In genomic region chr19:17754634-17755532, GRCh38 we compare ENCODE assay signal across 7 cellular contexts. TPM values are rescaled to one million over a fixed set of nuclear protein-coding genes. Genes with fewer than 3 reads are reported as not detected.
A peak's percentile ranks its signal among the peaks of the same experiment; 100 is the strongest.
DNase-seq lines count a peak whose midpoint lies in the region; ATAC-seq and TF ChIP-seq lines count a peak whose summit lies in the region.

No MANE protein-coding gene starts in this region.

- TF ChIP-seq CTCF in neural progenitor cell (IDR thresholded peaks at IDR 0.05) (no peak), adrenal gland (IDR thresholded peaks at IDR 0.05) (no peak), GM23338 (conservative IDR thresholded peaks at IDR 0.05; ENCODE audit: low read depth in 2 of 2) (peak in 1 of 2 experiments; percentile 15; a peak in 2 of 4 replicates)

- H3K36me3 Mint-ChIP-seq in neural progenitor cell (peaks cover 8% of the 10 kb centered on the region), GM23338 (ENCODE audit: low read depth) (peaks cover 4% of the 10 kb centered on the region; the same call in 1 of the 3 replicates)

- DNase-seq in neural progenitor cell (ENCODE audit: low spot score) (no peak), adrenal gland (no peak), GM23338 (ENCODE audit: low spot score) (no peak), COLO829 (ENCODE audit: low spot score) (no peak)

- H3K4me3 Mint-ChIP-seq in neural progenitor cell (peak overlapping the region; percentile 76), GM23338 (no peak overlapping the region; the same call in 2 of the 3 replicates)

- H3K79me2 ChIP-seq in neural progenitor cell (ENCODE audit: low read depth) (no peaks in the 10 kb centered on the region), GM23338 (replicated peaks; ENCODE audit: insufficient read depth) (no peaks in the 10 kb centered on the region)

- 64 to 81% (median 76%) methylated on average over 4 to 5 of the region's 5 CpGs for WGBS in adrenal gland, 4 donors

- H2AFZ ChIP-seq in neural progenitor cell (replicated peaks) (no peak overlapping the region), GM23338 (no peak overlapping the region)

- H3K27me3 ChIP-seq in neural progenitor cell (no peaks in the 10 kb centered on the region), adrenal gland (no peaks in the 10 kb centered on the region), GM23338 (ENCODE audit: insufficient read depth) (no peaks in the 10 kb centered on the region)

- intact Hi-C loops in adrenal gland (cut with DNase I) = no loop called here

- H3K4me2 ChIP-seq in neural progenitor cell = no peak overlapping the region
- H3K4me2 ChIP-seq in GM23338 = no peak overlapping the region

- H3K27me3 Mint-ChIP-seq in neural progenitor cell (ENCODE audit: insufficient read depth, low read depth) = peaks cover 2% of the 10 kb centered on the region
- peaks cover 4% of the 10 kb centered on the region for H3K27me3 Mint-ChIP-seq in GM23338 (ENCODE audit: insufficient read depth, low read depth, poor library complexity)

- H3F3A ChIP-seq in neural progenitor cell (ENCODE audit: low read depth) (peaks cover 16% of the 10 kb centered on the region), GM23338 (replicated peaks; ENCODE audit: low read depth) (0 out of 2 replicates have a peak, but pooled peaks cover 2% of the 10 kb centered on the region)

- peaks cover 53% of the 10 kb centered on the region for H3K4me1 Mint-ChIP-seq in neural progenitor cell
- peaks cover 15% of the 10 kb centered on the region for H3K4me1 Mint-ChIP-seq in GM23338

- no peak for TF ChIP-seq POLR2A in adrenal gland (IDR thresholded peaks at IDR 0.05)

- H4K20me1 ChIP-seq in neural progenitor cell (ENCODE audit: low read depth) (no peaks in the 10 kb centered on the region), GM23338 (replicated peaks; ENCODE audit: insufficient read depth) (no peaks in the 10 kb centered on the region)

- H3K9me3 Mint-ChIP-seq in neural progenitor cell (no peaks in the 10 kb centered on the region), GM23338 (no peaks in the 10 kb centered on the region)

- H3K4me1 ChIP-seq in neural progenitor cell (peaks cover 14% of the 10 kb centered on the region), adrenal gland (replicated peaks in 1 of 2) (peaks cover 5 to 16% of the 10 kb centered on the region in 2 donors), GM23338 (ENCODE audit: insufficient read depth) (no peaks in the 10 kb centered on the region; the same call in 1 of the 2 replicates)

- H3K9me2 ChIP-seq in GM23338 (ENCODE audit: insufficient read depth) = no peaks in the 10 kb centered on the region

- ATAC-seq in GM18867 (IDR thresholded peaks at IDR 0.05; ENCODE audit: unreplicated experiment) (peak; percentile 42), HG02884 (IDR thresholded peaks at IDR 0.05; ENCODE audit: unreplicated experiment) (peak; percentile 47), SK-N-SH treated with all-trans-retinoic acid at 6 μM for 48 hours (no peak), GM23338 (no peak)

- no peak overlapping the region for H3K27ac ChIP-seq in neural progenitor cell
- H3K27ac ChIP-seq in adrenal gland = peak overlapping the region in 1 of 5 donors; percentile 5
- H3K27ac ChIP-seq in GM23338 (ENCODE audit: low read depth) = no peak overlapping the region

- H3K9me3 ChIP-seq in neural progenitor cell (ENCODE audit: low read depth) = no peaks in the 10 kb centered on the region
- H3K9me3 ChIP-seq in adrenal gland (replicated peaks in 1 of 3) = no peaks in the 10 kb centered on the region

- H3K36me3 ChIP-seq in neural progenitor cell (no peaks in the 10 kb centered on the region), adrenal gland (replicated peaks in 1 of 2) (no peaks in the 10 kb centered on the region), GM23338 (ENCODE audit: insufficient read depth) (no peaks in the 10 kb centered on the region)

- H3K4me3 ChIP-seq in neural progenitor cell = no peak overlapping the region
- H3K4me3 ChIP-seq in adrenal gland = no peak overlapping the region
- H3K4me3 ChIP-seq in GM23338 = no peak overlapping the region

- peak overlapping the region; percentile 96 for H3K27ac Mint-ChIP-seq in neural progenitor cell
- H3K27ac Mint-ChIP-seq in GM23338 = no peak overlapping the region; the same call in 1 of the 2 replicates

- no peak overlapping the region for H3K9ac ChIP-seq in neural progenitor cell

TF ChIP-seq in SK-N-SH treated with all-trans-retinoic acid at 6 μM for 48 hours, 23 proteins besides CTCF, POLR2A, EP300 and RAD21:
- TF ChIP-seq ZFP3 (CRISPR knock-in tag; IDR thresholded peaks at IDR 0.05) (peak; percentile 99), ZC3H10 (CRISPR knock-in tag; IDR thresholded peaks at IDR 0.05) (no peak), ISL1 (CRISPR knock-in tag; IDR thresholded peaks at IDR 0.05) (no peak)

TF ChIP-seq in GM23338, 12 proteins besides CTCF, POLR2A, EP300 and RAD21 (continues in another document):
- no peak for TF ChIP-seq REST (IDR thresholded peaks at IDR 0.05; ENCODE audit: unreplicated experiment)
- TF ChIP-seq EZH2phosphoT487 (IDR thresholded peaks at IDR 0.05; ENCODE audit: unreplicated experiment) = no peak

RNA-seq across cellular contexts. Expression of gene FCHO1, which starts 3.6 kb away (rescaled TPM):
- total RNA-seq in neural progenitor cell (ENCODE audit: low replicate concordance) (15.5 and 29.8 TPM in 2 replicates), adrenal gland (1 to 10 TPM in 7 of 8 donors, under 1 TPM in 1; 0.91 to 7.1 (median 3.4) TPM)
- polyA plus RNA-seq in adrenal gland (1 to 10 TPM in 2 of 3 donors, under 1 TPM in 1; 0.98 to 6.2 (median 2.0) TPM), GM23338 (2016; fragmentation: Nextera tagmentation; extraction: Ambion mirVana) (14.9 and 18.5 TPM in 2 replicates)
- total RNA-seq in GM23338 (2014; rRNA removed; shearing (Covaris generic)) = 22.4 and 42.3 TPM in 2 replicates

RNA-seq across cellular contexts. Expression of gene MAP1S, which starts 35.6 kb away (rescaled TPM):
- total RNA-seq in neural progenitor cell (ENCODE audit: low replicate concordance) (8.9 and 30.4 TPM in 2 replicates), adrenal gland (10 to 100 TPM; 28.1 to 97.2 (median 46.9) TPM)
- polyA plus RNA-seq in adrenal gland (10 to 100 TPM in 2 of 3 donors, 1 to 10 TPM in 1; 6.6 to 66.1 (median 43.4) TPM), GM23338 (2016; fragmentation: Nextera tagmentation; extraction: Ambion mirVana) (104 and 118 TPM in 2 replicates)
- 67.6 and 102 TPM in 2 replicates for total RNA-seq in GM23338 (2014; rRNA removed; shearing (Covaris generic))

RNA-seq across cellular contexts. Expression of gene B3GNT3, which starts 40.1 kb away (rescaled TPM):
- total RNA-seq in neural progenitor cell (ENCODE audit: low replicate concordance) (not detected in 2 replicates), adrenal gland (under 1 TPM in 1 of 8 donors, not detected in 7; 0.39 TPM)
- polyA plus RNA-seq in adrenal gland (under 1 TPM in 1 of 3 donors, not detected in 2; 0.03 TPM), GM23338 (2016; fragmentation: Nextera tagmentation; extraction: Ambion mirVana) (0.90 and 0.99 TPM in 2 replicates)
- 1.0 and 1.9 TPM in 2 replicates for total RNA-seq in GM23338 (2014; rRNA removed; shearing (Covaris generic))

Comparison
In these comparisons a context has a peak if more than half of its experiments do, and no peak if none do; other contexts are left out.
1. ATAC-seq: peak in GM18867 (single experiment) and HG02884 (single experiment); none in SK-N-SH treated with all-trans-retinoic acid at 6 μM for 48 hours (single experiment) and GM23338 (single experiment).